28 cellular contexts compared by ENCODE assay signal in genomic region chr5:118598311-118598710, GRCh38.
"Had no signal": no experiment of that assay in that cellular context is flagged by ENCODE, and none has a peak within 500 bp of the region (broad histone marks: within the 10 kb centered on the region; RNA-seq: fewer than 3 reads in every experiment).

No MANE protein-coding gene starts in this region.

- H3K27me3 ChIP-seq: colonic mucosa, gastrocnemius medialis, heart left ventricle, hepatocyte, right lobe of liver, suprapubic skin had no signal

- H3K4me1 ChIP-seq: colonic mucosa, gastrocnemius medialis, heart left ventricle, parathyroid adenoma, right lobe of liver, suprapubic skin had no signal

- H3K27ac ChIP-seq: colonic mucosa, epithelial cell of prostate, gastrocnemius medialis, heart left ventricle, hepatocyte, parathyroid adenoma, right lobe of liver, suprapubic skin had no signal

- H3K4me3 ChIP-seq: colonic mucosa, gastrocnemius medialis, heart left ventricle, hepatocyte, lung, mucosa of descending colon, right lobe of liver, suprapubic skin had no signal

- H3K79me2 ChIP-seq: hepatocyte, parathyroid adenoma had no signal

- DNase-seq: colonic mucosa; effector CD8-positive, alpha-beta T cell; endodermal cell; foreskin fibroblast; gastrocnemius medialis; heart left ventricle; kidney; mucosa of descending colon; naive B cell; right lobe of liver; small intestine; stimulated activated CD4-positive, alpha-beta T cell treated with anti-CD3 and anti-CD28 coated beads, Interleukin-15, amount 100 ng/mL, for 24 hours; stimulated activated CD4-positive, alpha-beta T cell treated with anti-CD3 and anti-CD28 coated beads, Interleukin-2, amount 100 ng/mL, for 48 hours; stimulated activated naive B cell treated with anti-CD40 and anti-IgM and Interleukin-4, amounts not matched to agents 10 μg/mL and 1 μg/mL and 100 μg/mL, for 72 hours had no signal

- H2AFZ ChIP-seq: hepatocyte, parathyroid adenoma had no signal

- H3K9ac ChIP-seq: parathyroid adenoma had no signal

- H3K4me2 ChIP-seq: hepatocyte had no signal

- ATAC-seq: esophagus mucosa; gastrocnemius medialis; heart left ventricle; left lobe of liver; mucosa of descending colon; natural killer cell treated with Interleukin-12 subunit alpha and Interleukin-12 subunit beta and Interleukin-15 and Interleukin-18, amount 100 ng/mL, for 72 hours; right lobe of liver; stimulated activated naive B cell treated with anti-CD40 and anti-IgM and Interleukin-4, amounts not matched to agents 10 μg/mL and 1 μg/mL and 100 μg/mL, for 72 hours had no signal

- H3K36me3 Mint-ChIP-seq: memory B cell; naive B cell; natural killer cell treated with Interleukin-12 subunit alpha and Interleukin-12 subunit beta and Interleukin-15 and Interleukin-18, amount 100 ng/mL, for 72 hours; stimulated activated naive B cell treated with anti-CD40 and anti-IgM and Interleukin-4, amounts not matched to agents 10 μg/mL and 1 μg/mL and 100 μg/mL, for 72 hours; type B pancreatic cell had no signal

- H3K4me3 Mint-ChIP-seq: dendritic cell treated with granulocyte-macrophage colony-stimulating factor and Interleukin-4, amounts not matched to agents 40 ng/mL and 50 ng/mL, for 4 days; endodermal cell; memory B cell; naive B cell; natural killer cell treated with Interleukin-12 subunit alpha and Interleukin-12 subunit beta and Interleukin-15 and Interleukin-18, amount 100 ng/mL, for 72 hours; neural crest cell; stimulated activated naive B cell treated with anti-CD40 and anti-IgM and Interleukin-4, amounts not matched to agents 10 μg/mL and 1 μg/mL and 100 μg/mL, for 72 hours; stimulated activated naive CD8-positive, alpha-beta T cell treated with anti-CD3 and anti-CD28 coated beads, Interleukin-15, Interleukin-2, amounts not matched to agents 100 ng/mL and 50 ng/mL, for 24 hours; type B pancreatic cell had no signal

- H3K36me3 ChIP-seq: colonic mucosa, gastrocnemius medialis, heart left ventricle, right lobe of liver, suprapubic skin had no signal

- H3K4me1 Mint-ChIP-seq: endodermal cell; memory B cell; naive B cell; stimulated activated naive B cell treated with anti-CD40 and anti-IgM and Interleukin-4, amounts not matched to agents 10 μg/mL and 1 μg/mL and 100 μg/mL, for 72 hours had no signal

- H3K9me3 Mint-ChIP-seq: dendritic cell treated with granulocyte-macrophage colony-stimulating factor and Interleukin-4, amounts not matched to agents 40 ng/mL and 50 ng/mL, for 4 days; endodermal cell; memory B cell; naive B cell; stimulated activated naive B cell treated with anti-CD40 and anti-IgM and Interleukin-4, amounts not matched to agents 10 μg/mL and 1 μg/mL and 100 μg/mL, for 72 hours; stimulated activated naive CD8-positive, alpha-beta T cell treated with anti-CD3 and anti-CD28 coated beads, Interleukin-15, Interleukin-2, amounts not matched to agents 100 ng/mL and 50 ng/mL, for 24 hours had no signal

- H3K9me3 ChIP-seq: colonic mucosa, gastrocnemius medialis, mucosa of descending colon, right lobe of liver, suprapubic skin had no signal

- H3K27me3 Mint-ChIP-seq: dendritic cell treated with granulocyte-macrophage colony-stimulating factor and Interleukin-4, amounts not matched to agents 40 ng/mL and 50 ng/mL, for 4 days; memory B cell; naive B cell; natural killer cell treated with Interleukin-12 subunit alpha and Interleukin-12 subunit beta and Interleukin-15 and Interleukin-18, amount 100 ng/mL, for 72 hours; progenitor cell of endocrine pancreas; stimulated activated naive B cell treated with anti-CD40 and anti-IgM and Interleukin-4, amounts not matched to agents 10 μg/mL and 1 μg/mL and 100 μg/mL, for 72 hours; stimulated activated naive CD8-positive, alpha-beta T cell treated with anti-CD3 and anti-CD28 coated beads, Interleukin-15, Interleukin-2, amounts not matched to agents 100 ng/mL and 50 ng/mL, for 24 hours; type B pancreatic cell had no signal

- H3K27ac Mint-ChIP-seq: dendritic cell treated with granulocyte-macrophage colony-stimulating factor and Interleukin-4, amounts not matched to agents 40 ng/mL and 50 ng/mL, for 4 days; endodermal cell; memory B cell; naive B cell; natural killer cell treated with Interleukin-12 subunit alpha and Interleukin-12 subunit beta and Interleukin-15 and Interleukin-18, amount 100 ng/mL, for 72 hours; progenitor cell of endocrine pancreas; stimulated activated naive B cell treated with anti-CD40 and anti-IgM and Interleukin-4, amounts not matched to agents 10 μg/mL and 1 μg/mL and 100 μg/mL, for 72 hours; stimulated activated naive CD8-positive, alpha-beta T cell treated with anti-CD3 and anti-CD28 coated beads, Interleukin-15, Interleukin-2, amounts not matched to agents 100 ng/mL and 50 ng/mL, for 24 hours; type B pancreatic cell had no signal
